8 cellular contexts compared by ENCODE assay signal in the genomic region with DNA sequence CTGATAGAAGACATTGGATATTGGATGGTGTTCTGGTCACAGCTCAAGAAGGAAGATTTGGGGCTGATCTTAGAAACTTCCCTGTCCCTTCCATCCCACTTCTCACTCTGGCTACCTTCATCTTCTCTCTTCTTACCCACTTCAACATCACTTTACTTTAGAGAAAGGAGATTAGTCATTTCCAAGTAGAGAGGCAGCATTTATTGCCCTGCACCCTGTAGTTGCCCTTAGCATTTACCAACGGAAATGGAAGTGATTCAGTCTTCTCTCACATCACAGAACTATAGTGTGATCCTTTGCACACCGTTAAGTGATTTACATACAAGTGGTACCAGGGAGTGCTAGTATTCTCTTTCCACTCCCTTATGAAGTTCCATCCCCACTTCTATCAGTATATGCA. TPM values are rescaled to one million over a fixed set of nuclear protein-coding genes. Genes with fewer than 3 reads are reported as not detected.
DNase-seq lines count a peak whose midpoint lies in the region; ATAC-seq and TF ChIP-seq lines count a peak whose summit lies in the region.

No MANE protein-coding gene starts in this region.

- H3K4me3 Mint-ChIP-seq in neural crest cell, result no peak overlapping the region

- peak overlapping the region; percentile 0 for H2AFZ ChIP-seq in IMR-90 (replicated peaks; ENCODE audit: low read length, poor library complexity)

- H2AK9ac ChIP-seq in IMR-90 (replicated peaks; ENCODE audit: low read depth, low read length, poor library complexity), result no peak overlapping the region

- H4K91ac ChIP-seq in IMR-90 (ENCODE audit: insufficient read depth, low read depth, low read length), result peak overlapping the region; percentile 100

- H3K23ac ChIP-seq in IMR-90 (ENCODE audit: low read depth, low read length), result peak overlapping the region; percentile 99

- no peak for TF ChIP-seq RAD21 in IMR-90 (IDR thresholded peaks at IDR 0.05; ENCODE audit: low read length)

- H2AK5ac ChIP-seq in IMR-90 (ENCODE audit: low read depth, low read length), result peak overlapping the region; percentile 99

- H3K79me1 ChIP-seq in IMR-90 (ENCODE audit: low read depth in 1 of 2, low read length in 2 of 2), result peaks cover 8 to 36% of the 10 kb centered on the region in 2 experiments; a peak in 2 of 4 replicates

- H4K5ac ChIP-seq in IMR-90 (ENCODE audit: low read depth, low read length), result peak overlapping the region; percentile 99

- peak overlapping the region; percentile 98 for H2BK5ac ChIP-seq in IMR-90 (ENCODE audit: low read depth, low read length, poor library complexity, severe bottlenecking)

- dilution Hi-C loops in IMR-90 (cut with HindIII; ENCODE audit: low sequenced_read_pairs, unreplicated experiment), result no loop called here

- peak overlapping the region; percentile 97 for H3K14ac ChIP-seq in IMR-90 (replicated peaks; ENCODE audit: low read depth, low read length)

- POLR2A ChIA-PET in IMR-90 (lab: Charles Lee; ENCODE audit: unreplicated experiment), result interaction anchor here (0.6 kb wide), 1 partner anchor 333 kb away, joined by 4 read pairs; no protein-coding TSS in a partner anchor

- no peak overlapping the region for H3K4me3 ChIP-seq in IMR-90 (ENCODE audit: insufficient read depth, low read depth, low read length)

- no peaks in the 10 kb centered on the region for H3K9me3 Mint-ChIP-seq in neural crest cell

- no peaks in the 10 kb centered on the region for H3K36me3 Mint-ChIP-seq in neural crest cell (ENCODE audit: low read depth)

- no CpG with 5 or more reads among the region's 2 CpGs for WGBS in IMR-90 (ENCODE audit: extremely low coverage in 2 of 2, insufficient read length in 1 of 2), 2 experiments

- H4K8ac ChIP-seq in IMR-90 (ENCODE audit: low read depth in 2 of 2, low read length in 2 of 2), result peak overlapping the region; percentile 96

- H2BK15ac ChIP-seq in IMR-90 (ENCODE audit: low read depth, low read length), result peak overlapping the region; percentile 99

- H3K27me3 Mint-ChIP-seq in neural crest cell (ENCODE audit: low read depth), result no peaks in the 10 kb centered on the region

- H3K18ac ChIP-seq in IMR-90 (ENCODE audit: low read depth, low read length), result peak overlapping the region; percentile 100

- ATAC-seq in GM18870 (IDR thresholded peaks at IDR 0.05; ENCODE audit: unreplicated experiment), result peak; percentile 27
- no peak for ATAC-seq in IMR-90 (ENCODE audit: low read depth)
- no peak for ATAC-seq in HG03442 (IDR thresholded peaks at IDR 0.05; ENCODE audit: unreplicated experiment)

- no peaks in the 10 kb centered on the region for H4K20me1 ChIP-seq in IMR-90 (ENCODE audit: insufficient read depth, low read length)

- H3K9me3 ChIP-seq in IMR-90 (ENCODE audit: control insufficient read depth, insufficient read depth, low read length), result no peaks in the 10 kb centered on the region

- H3K27me3 ChIP-seq in IMR-90 (ENCODE audit: control insufficient read depth, insufficient read depth, low read length), result no peaks in the 10 kb centered on the region

- H3K9me1 ChIP-seq in IMR-90 (ENCODE audit: insufficient read depth, low read length), result peaks cover 19% of the 10 kb centered on the region

- peaks cover 24% of the 10 kb centered on the region for H3K4me1 ChIP-seq in IMR-90 (ENCODE audit: control insufficient read depth, insufficient read depth, low read length)

- peak overlapping the region; percentile 39; the same call in 1 of the 2 replicates for H3K9ac ChIP-seq in IMR-90 (ENCODE audit: low read depth, low read length)

- H3K27ac ChIP-seq in IMR-90 (ENCODE audit: insufficient read depth, low read length), result peak overlapping the region; percentile 99

- peak; percentile 66 for DNase-seq in IMR-90
- peak; percentile 25 for DNase-seq in astrocyte of the hippocampus (ENCODE audit: low read depth, low spot score)
- DNase-seq in neural crest cell (ENCODE audit: low read depth, low spot score), result no peak
- no peak for DNase-seq in GM13976 (ENCODE audit: low spot score)
- no peak for DNase-seq in NCI-H1694 (lab: John Stamatoyannopoulos, UW)
- no peak for DNase-seq in HUDEP-2 (lab: John Stamatoyannopoulos, UW; ENCODE audit: unreplicated experiment in 76 of 76)

- in situ Hi-C loops in IMR-90 (cut with MboI; ENCODE audit: low sequenced_read_pairs) (no loop called here), GM13976 (cut with MboI; ENCODE audit: low sequenced_read_pairs, unreplicated experiment) (no loop called here)

- intact Hi-C loops in IMR-90 (cut with micrococcal nuclease), result loop anchor here (2.0 to 5.0 kb wide), 2 partner anchors 102 to 158 kb away; no protein-coding TSS in a partner anchor

- H3K4ac ChIP-seq in IMR-90 (ENCODE audit: low read depth, low read length), result peak overlapping the region; percentile 98

- H3K36me3 ChIP-seq in IMR-90 (ENCODE audit: control insufficient read depth, insufficient read depth, low read length), result no peaks in the 10 kb centered on the region

- H3K56ac ChIP-seq in IMR-90 (ENCODE audit: extremely low read depth, insufficient read depth, low read length), result peak overlapping the region; percentile 99

- BruUV-seq in IMR-90 (replicated peaks; lab: Mats Ljungman, UMichigan), result no TSS peak

- peak overlapping the region; percentile 23; the same call in 1 of the 2 replicates for H3K4me2 ChIP-seq in IMR-90 (ENCODE audit: low read depth, low read length)

- TF ChIP-seq POLR2A in IMR-90 (IDR thresholded peaks at IDR 0.05; ENCODE audit: low read depth, low read length), result no peak

- peaks cover 59% of the 10 kb centered on the region for H3K4me1 Mint-ChIP-seq in neural crest cell

- H2BK20ac ChIP-seq in IMR-90 (ENCODE audit: low read depth, low read length), result peak overlapping the region; percentile 99

- H2BK120ac ChIP-seq in IMR-90 (ENCODE audit: low read depth, low read length), result peak overlapping the region; percentile 98

- peak overlapping the region; percentile 45 for H3K27ac Mint-ChIP-seq in neural crest cell (ENCODE audit: unreplicated experiment)

- CTCF ChIA-PET in IMR-90 (lab: Yijun Ruan, JAX), result interaction anchor here (0.6 kb wide), 1 partner anchor 105 kb away, joined by 5 read pairs; no protein-coding TSS in a partner anchor

- TF ChIP-seq CTCF in IMR-90 (conservative IDR thresholded peaks at IDR 0.05; ENCODE audit: low read depth, low read length) (no peak), neural crest cell (conservative IDR thresholded peaks at IDR 0.05) (no peak), GM13976 (IDR thresholded peaks at IDR 0.05; ENCODE audit: borderline replicate concordance, control extremely low read depth, extremely low read depth, insufficient read depth, missing control alignments) (no peak)

TF ChIP-seq in IMR-90, 13 proteins besides CTCF, POLR2A, EP300 and RAD21:
- 0 out of 2 replicates have a peak, but pooled peaks have one; percentile 3 for TF ChIP-seq SMC3 (IDR thresholded peaks at IDR 0.05; ENCODE audit: low read depth, low read length)
- no peak for TF ChIP-seq RCOR1 (IDR thresholded peaks at IDR 0.05; ENCODE audit: insufficient replicate concordance, low read length)

RNA-seq across cellular contexts. Expression of a gene that starts 52.4 kb away (rescaled TPM):
- total RNA-seq in IMR-90 (2012; rRNA removed) (27.8 and 47.8 TPM in 2 replicates), neural crest cell (29.3 and 30.9 TPM in 2 replicates)
- 28.9 and 32.4 TPM in 2 replicates for polyA plus RNA-seq in IMR-90 (2012; rRNA removed)
- polyA plus RNA-seq in IMR-90 (2012; cell fraction: cytosol; rRNA removed), result 38.1 and 58.3 TPM in 2 replicates
- polyA plus RNA-seq in IMR-90 (2012; cell fraction: nucleus; rRNA removed; ENCODE audit: low replicate concordance), result 63.4 and 81.1 TPM in 2 replicates

Comparison
In these comparisons a context has a peak if more than half of its experiments do, and no peak if none do; other contexts are left out.
1. DNase-seq: peak in IMR-90 (single experiment) and astrocyte of the hippocampus (single experiment); none in neural crest cell (single experiment), GM13976 (single experiment), NCI-H1694 (single experiment) and HUDEP-2 (0 of 76).